8 cellular contexts compared by ENCODE assay signal in genomic region chr10:59177031-59177861, GRCh38. TPM values are rescaled to one million over a fixed set of nuclear protein-coding genes. Genes with fewer than 3 reads are reported as not detected.
DNase-seq lines count a peak whose midpoint lies in the region; ATAC-seq and TF ChIP-seq lines count a peak whose summit lies in the region.

No MANE protein-coding gene starts in this region.

- H3K9me3 Mint-ChIP-seq in activated CD4-positive, alpha-beta T cell treated with anti-CD3 and anti-CD28 coated beads for 36 hours (ENCODE audit: low read depth) = no peaks in the 10 kb centered on the region
- H3K9me3 Mint-ChIP-seq in activated CD4-positive, alpha-beta T cell treated with anti-CD3 and anti-CD28 coated beads, Interleukin-2, amount 10 ng/mL, durations not matched to agents 7 days and 5 days = peaks cover 5% of the 10 kb centered on the region

- no peak overlapping the region for H3K27ac ChIP-seq in mucosa of rectum (ENCODE audit: low read depth in 2 of 2, low read length in 2 of 2)

- H3K4me3 Mint-ChIP-seq in activated CD4-positive, alpha-beta T cell treated with anti-CD3 and anti-CD28 coated beads for 36 hours = no peak overlapping the region
- H3K4me3 Mint-ChIP-seq in activated CD4-positive, alpha-beta T cell treated with anti-CD3 and anti-CD28 coated beads, Interleukin-2, amount 10 ng/mL, durations not matched to agents 7 days and 5 days = no peak overlapping the region

- peaks cover 6 to 12% of the 10 kb centered on the region in 2 donors for H3K27me3 ChIP-seq in mucosa of rectum (ENCODE audit: control insufficient read depth in 2 of 2, insufficient read depth in 2 of 2, low read length in 2 of 2)

- POLR2A ChIA-PET in activated CD4-positive, alpha-beta T cell treated with anti-CD3 and anti-CD28 coated beads for 36 hours (lab: Charles Lee) = no interaction called here
- POLR2A ChIA-PET in activated CD4-positive, alpha-beta T cell treated with anti-CD3 and anti-CD28 coated beads, Interleukin-2, amount 10 ng/mL, durations not matched to agents 7 days and 5 days (lab: Charles Lee) = no interaction called here

- H3K4me3 ChIP-seq in epithelial cell of proximal tubule (ENCODE audit: low read depth, low read length) (peak overlapping the region; percentile 62), mucosa of rectum (ENCODE audit: low read length in 2 of 2) (peak overlapping the region; percentile 34 to 48)

- H3K36me3 ChIP-seq in mucosa of rectum (ENCODE audit: control insufficient read depth in 2 of 2, insufficient read depth in 2 of 2, low read length in 2 of 2) = no peaks in the 10 kb centered on the region

- H3K27ac Mint-ChIP-seq in activated CD4-positive, alpha-beta T cell treated with anti-CD3 and anti-CD28 coated beads for 36 hours = no peak overlapping the region
- no peak overlapping the region for H3K27ac Mint-ChIP-seq in activated CD4-positive, alpha-beta T cell treated with anti-CD3 and anti-CD28 coated beads, Interleukin-2, amount 10 ng/mL, durations not matched to agents 7 days and 5 days

- CTCF ChIA-PET in activated CD4-positive, alpha-beta T cell treated with anti-CD3 and anti-CD28 coated beads for 36 hours (lab: Charles Lee) = no interaction called here
- CTCF ChIA-PET in activated CD4-positive, alpha-beta T cell treated with anti-CD3 and anti-CD28 coated beads, Interleukin-2, amount 10 ng/mL, durations not matched to agents 7 days and 5 days (lab: Charles Lee) = no interaction called here

- intact Hi-C loops in activated CD4-positive, alpha-beta T cell treated with anti-CD3 and anti-CD28 coated beads for 36 hours (cut with DNase I, micrococcal nuclease) = no loop called here

- H3K27me3 Mint-ChIP-seq in activated CD4-positive, alpha-beta T cell treated with anti-CD3 and anti-CD28 coated beads for 36 hours = peaks cover 15% of the 10 kb centered on the region
- H3K27me3 Mint-ChIP-seq in activated CD4-positive, alpha-beta T cell treated with anti-CD3 and anti-CD28 coated beads, Interleukin-2, amount 10 ng/mL, durations not matched to agents 7 days and 5 days = peaks cover 19% of the 10 kb centered on the region

- peak; percentile 4 for DNase-seq in activated CD4-positive, alpha-beta T cell treated with anti-CD3 and anti-CD28 coated beads for 36 hours
- no peak for DNase-seq in activated CD4-positive, alpha-beta T cell treated with anti-CD3 and anti-CD28 coated beads, Interleukin-2, amount 10 ng/mL, durations not matched to agents 7 days and 5 days
- peak; percentile 5 for DNase-seq in OCI-M1 (lab: John Stamatoyannopoulos, UW)
- peak; percentile 68 for DNase-seq in epithelial cell of proximal tubule (ENCODE audit: low read depth)
- DNase-seq in stimulated activated CD8-positive, alpha-beta memory T cell treated with anti-CD3 and anti-CD28 coated beads, Interleukin-4, amount 100 ng/mL, for 48 hours = no peak
- DNase-seq in NK-92 treated with Interleukin-12 subunit alpha and Interleukin-12 subunit beta, amount 100 ng/mL, for 24 hours (lab: John Stamatoyannopoulos, UW) = no peak
- DNase-seq in NOMO-1 treated with dmso at 0.1 percent for 144 hours (lab: John Stamatoyannopoulos, UW; ENCODE audit: unreplicated experiment) = no peak

- ATAC-seq in activated CD4-positive, alpha-beta T cell treated with anti-CD3 and anti-CD28 coated beads for 36 hours = no peak

- H3K36me3 Mint-ChIP-seq in activated CD4-positive, alpha-beta T cell treated with anti-CD3 and anti-CD28 coated beads for 36 hours (ENCODE audit: low read depth) = no peaks in the 10 kb centered on the region
- peaks cover 2% of the 10 kb centered on the region for H3K36me3 Mint-ChIP-seq in activated CD4-positive, alpha-beta T cell treated with anti-CD3 and anti-CD28 coated beads, Interleukin-2, amount 10 ng/mL, durations not matched to agents 7 days and 5 days (ENCODE audit: low read depth)

- no peak overlapping the region for H3K9ac ChIP-seq in mucosa of rectum (ENCODE audit: low read depth in 1 of 2, low read length in 2 of 2)

- H3K4me1 ChIP-seq in mucosa of rectum (ENCODE audit: control insufficient read depth in 2 of 2, insufficient read depth in 2 of 2, low read length in 2 of 2) = no peaks in the 10 kb centered on the region

- H3K4me1 Mint-ChIP-seq in activated CD4-positive, alpha-beta T cell treated with anti-CD3 and anti-CD28 coated beads for 36 hours = peaks cover 5% of the 10 kb centered on the region
- peaks cover 3% of the 10 kb centered on the region for H3K4me1 Mint-ChIP-seq in activated CD4-positive, alpha-beta T cell treated with anti-CD3 and anti-CD28 coated beads, Interleukin-2, amount 10 ng/mL, durations not matched to agents 7 days and 5 days

- TF ChIP-seq CTCF in epithelial cell of proximal tubule (conservative IDR thresholded peaks at IDR 0.05; ENCODE audit: low read depth, low read length) = no peak

- no peaks in the 10 kb centered on the region for H3K9me3 ChIP-seq in mucosa of rectum (ENCODE audit: control insufficient read depth in 2 of 2, low read length in 2 of 2)

RNA-seq across cellular contexts. Expression of gene PHYHIPL, which starts 0.8 kb away (rescaled TPM):
- not detected for total RNA-seq in activated CD4-positive, alpha-beta T cell treated with anti-CD3 and anti-CD28 coated beads for 36 hours
- total RNA-seq in activated CD4-positive, alpha-beta T cell treated with anti-CD3 and anti-CD28 coated beads, Interleukin-2, amount 10 ng/mL, durations not matched to agents 7 days and 5 days = not detected
- 0.23 TPM in 1 of 2 replicates, not detected in the other for total RNA-seq in epithelial cell of proximal tubule

Comparison
In these comparisons a context has a peak if more than half of its experiments do, and no peak if none do; other contexts are left out.
1. DNase-seq: peak in activated CD4-positive, alpha-beta T cell treated with anti-CD3 and anti-CD28 coated beads for 36 hours (single experiment), OCI-M1 (single experiment) and epithelial cell of proximal tubule (single experiment); none in activated CD4-positive, alpha-beta T cell treated with anti-CD3 and anti-CD28 coated beads, Interleukin-2, amount 10 ng/mL, durations not matched to agents 7 days and 5 days (single experiment), stimulated activated CD8-positive, alpha-beta memory T cell treated with anti-CD3 and anti-CD28 coated beads, Interleukin-4, amount 100 ng/mL, for 48 hours (single experiment), NK-92 treated with Interleukin-12 subunit alpha and Interleukin-12 subunit beta, amount 100 ng/mL, for 24 hours (single experiment) and NOMO-1 treated with dmso at 0.1 percent for 144 hours (single experiment).